In genomic region chr18:44682181-44682870, GRCh38 we compare ENCODE assay signal across 11 cellular contexts. TPM values are rescaled to one million over a fixed set of nuclear protein-coding genes. Genes with fewer than 3 reads are reported as not detected.
A peak's percentile ranks its signal among the peaks of the same experiment; 100 is the strongest.
DNase-seq lines count a peak whose midpoint lies in the region; ATAC-seq and TF ChIP-seq lines count a peak whose summit lies in the region.
"Had no signal": no experiment of that assay in that cellular context is flagged by ENCODE, and none has a peak within 500 bp of the region (broad histone marks: within the 10 kb centered on the region; RNA-seq: fewer than 3 reads in every experiment).

No MANE protein-coding gene starts in this region.

- peak; percentile 29 to 52 for DNase-seq in T47D (ENCODE audit: low read depth in 1 of 2, low spot score in 1 of 2)
- no peak for DNase-seq in MCF 10A (ENCODE audit: unreplicated experiment)
- DNase-seq in ascending aorta (ENCODE audit: low spot score in 2 of 2), result no peak
- peak; percentile 80 for DNase-seq in left kidney (ENCODE audit: low read depth, low spot score)
- DNase-seq in uterus, result peak; percentile 71 to 76
- no peak for DNase-seq in GF-D8 (lab: John Stamatoyannopoulos, UW)
- no peak for DNase-seq in SW 1271 (lab: John Stamatoyannopoulos, UW)
- DNase-seq in naive thymus-derived CD8-positive, alpha-beta T cell, result no peak
- DNase-seq: activated naive CD8-positive, alpha-beta T cell treated with anti-CD3 and anti-CD28 coated beads, Interleukin-2, amount 50 U/mL, for 24 hours; CD8-positive, alpha-beta memory T cell had no signal

- no peak overlapping the region for H3K4me3 Mint-ChIP-seq in MCF 10A (ENCODE audit: unreplicated experiment)
- H3K4me3 Mint-ChIP-seq in naive thymus-derived CD8-positive, alpha-beta T cell, result no peak overlapping the region
- H3K4me3 Mint-ChIP-seq: activated naive CD8-positive, alpha-beta T cell treated with anti-CD3 and anti-CD28 coated beads, Interleukin-2, amount 50 U/mL, for 24 hours; neural crest cell had no signal

- TF ChIP-seq POLR2A in uterus (IDR thresholded peaks at IDR 0.05), result peak; percentile 10 to 30

- H3K4me1 ChIP-seq in ascending aorta (peaks cover 0 to 18% of the 10 kb centered on the region in 2 donors), uterus (peaks cover 0 to 6% of the 10 kb centered on the region in 2 donors)

- BruUV-seq in MCF 10A (replicated peaks; lab: Mats Ljungman, UMichigan), result no TSS peak

- H3K27ac ChIP-seq in ascending aorta (peak overlapping the region; percentile 97 to 98), uterus (peak overlapping the region; percentile 95 to 99)

- H3K9me3 ChIP-seq in ascending aorta, result no peaks in the 10 kb centered on the region
- no peaks in the 10 kb centered on the region for H3K9me3 ChIP-seq in uterus

- no peak for ATAC-seq in naive thymus-derived CD8-positive, alpha-beta T cell
- ATAC-seq: activated naive CD8-positive, alpha-beta T cell treated with anti-CD3 and anti-CD28 coated beads, Interleukin-2, amount 50 U/mL, for 24 hours had no signal

- peaks cover 6% of the 10 kb centered on the region for H3K4me1 Mint-ChIP-seq in MCF 10A (ENCODE audit: insufficient read depth, unreplicated experiment)
- H3K4me1 Mint-ChIP-seq in naive thymus-derived CD8-positive, alpha-beta T cell, result peaks cover 9 to 15% (median 10%) of the 10 kb centered on the region in 4 donors

- CTCF ChIA-PET in MCF 10A (lab: Yijun Ruan, JAX), result interaction anchor here (0.7 to 0.8 kb wide), 2 partner anchors 9 to 260 kb away, joined by 3 to 4 read pairs; no protein-coding TSS in a partner anchor

- POLR2A ChIA-PET in MCF 10A (lab: Yijun Ruan, JAX), result interaction anchor here (0.7 to 1.2 kb wide), 2 partner anchors 50 to 188 kb away, joined by 3 to 4 read pairs; no protein-coding TSS in a partner anchor
- POLR2A ChIA-PET in naive thymus-derived CD8-positive, alpha-beta T cell (lab: Charles Lee), result no interaction called here

- no peaks in the 10 kb centered on the region for H3K27me3 Mint-ChIP-seq in MCF 10A (ENCODE audit: insufficient read depth, unreplicated experiment)
- H3K27me3 Mint-ChIP-seq in naive thymus-derived CD8-positive, alpha-beta T cell, result peaks cover 21 to 37% (median 23%) of the 10 kb centered on the region in 5 donors

- no peak overlapping the region for H3K27ac Mint-ChIP-seq in MCF 10A (ENCODE audit: low read depth, unreplicated experiment)
- no peak overlapping the region for H3K27ac Mint-ChIP-seq in naive thymus-derived CD8-positive, alpha-beta T cell
- H3K27ac Mint-ChIP-seq: activated naive CD8-positive, alpha-beta T cell treated with anti-CD3 and anti-CD28 coated beads, Interleukin-2, amount 50 U/mL, for 24 hours had no signal

- no peaks in the 10 kb centered on the region for H3K9me3 Mint-ChIP-seq in MCF 10A (ENCODE audit: unreplicated experiment)
- no peaks in the 10 kb centered on the region for H3K9me3 Mint-ChIP-seq in naive thymus-derived CD8-positive, alpha-beta T cell
- H3K9me3 Mint-ChIP-seq: activated naive CD8-positive, alpha-beta T cell treated with anti-CD3 and anti-CD28 coated beads, Interleukin-2, amount 50 U/mL, for 24 hours; CD8-positive, alpha-beta memory T cell; neural crest cell had no signal

- H3K4me3 ChIP-seq in ascending aorta (peak overlapping the region; percentile 83 to 94), uterus (peak overlapping the region; percentile 73 to 77)

- H3K36me3 ChIP-seq in ascending aorta, result no peaks in the 10 kb centered on the region
- H3K36me3 ChIP-seq in uterus, result no peaks in the 10 kb centered on the region

- intact Hi-C loops in MCF 10A (cut with micrococcal nuclease), result loop anchor here (10.0 kb wide), 1 partner anchor 52 kb away; no protein-coding TSS in a partner anchor
- intact Hi-C loops in ascending aorta (cut with DNase I), result loop anchor here (2.0 to 10.0 kb wide), 10 partner anchors 14 to 840 kb away; no protein-coding TSS in a partner anchor
- intact Hi-C loops in uterus (cut with DNase I; ENCODE audit: low total_unique reads), result loop anchor here (5.0 kb wide), 1 partner anchor 120 kb away; no protein-coding TSS in a partner anchor

- no peak for TF ChIP-seq CTCF in MCF 10A (IDR thresholded peaks at IDR 0.05; ENCODE audit: unreplicated experiment)
- TF ChIP-seq CTCF in ascending aorta (IDR thresholded peaks at IDR 0.05), result no peak
- TF ChIP-seq CTCF in uterus (IDR thresholded peaks at IDR 0.05), result no peak

- in situ Hi-C loops in T47D (cut with HindIII; ENCODE audit: low pct_unique_long_range_greater_than_20kb, low sequenced_read_pairs), result no loop called here

- H3K27me3 ChIP-seq in ascending aorta, result no peaks in the 10 kb centered on the region
- H3K27me3 ChIP-seq in uterus, result no peaks in the 10 kb centered on the region

- H3K36me3 Mint-ChIP-seq in MCF 10A (ENCODE audit: insufficient read depth, unreplicated experiment), result no peaks in the 10 kb centered on the region
- no peaks in the 10 kb centered on the region for H3K36me3 Mint-ChIP-seq in naive thymus-derived CD8-positive, alpha-beta T cell

RNA-seq across cellular contexts. Expression of gene SETBP1, which starts 1.6 kb away (rescaled TPM):
- total RNA-seq in MCF 10A (2022) (4.8 and 4.9 TPM in 2 replicates), ascending aorta (23.5 TPM), uterus (10 to 100 TPM; 16.8 to 74.0 (median 36.9) TPM)
- 1 to 10 TPM; 1.6 TPM for total RNA-seq in naive thymus-derived CD8-positive, alpha-beta T cell
- polyA plus RNA-seq in naive thymus-derived CD8-positive, alpha-beta T cell, result under 1 TPM in 1 of 3 donors, not detected in 2; 0.16 TPM

Comparison
In these comparisons a context has a peak if more than half of its experiments do, and no peak if none do; other contexts are left out.
1. DNase-seq: peak in T47D (2 of 2), left kidney (single experiment) and uterus (2 of 2); none in MCF 10A (single experiment), ascending aorta (0 of 2), GF-D8 (single experiment), SW 1271 (0 of 2) and naive thymus-derived CD8-positive, alpha-beta T cell (0 of 10).